In genomic region chr17:43852571-43852970, GRCh38 we compare ENCODE assay signal across 1 cellular context.
TF ChIP-seq lines count a peak whose summit lies in the region.

No MANE protein-coding gene starts in this region.

TF ChIP-seq in HepG2, 621 proteins besides CTCF, POLR2A, EP300 and RAD21:
- no peak for TF ChIP-seq TAF15 (IDR thresholded peaks at IDR 0.05; ENCODE audit: low read depth, low read length, poor library complexity, severe bottlenecking)
- TF ChIP-seq FOXO4 (CRISPR knock-in tag; conservative IDR thresholded peaks at IDR 0.05): 0 out of 2 replicates have a peak, but pooled peaks have one; percentile 49
TF ChIP-seq in HepG2: peak in this region for 1.
